1 cellular context compared by ENCODE assay signal in genomic region chr19:3340340-3340739, GRCh38.
TF ChIP-seq lines count a peak whose summit lies in the region.

No MANE protein-coding gene starts in this region.

TF ChIP-seq in IMR-90, 13 proteins besides CTCF, POLR2A, EP300 and RAD21:
- no peak for TF ChIP-seq RCOR1 (IDR thresholded peaks at IDR 0.05; ENCODE audit: insufficient replicate concordance, low read length)
- no peak for TF ChIP-seq FOS (IDR thresholded peaks at IDR 0.05; ENCODE audit: low read depth, low read length)
- TF ChIP-seq RFX5 (IDR thresholded peaks at IDR 0.05; ENCODE audit: low read depth, low read length): no peak
- TF ChIP-seq MXI1 (IDR thresholded peaks at IDR 0.05; ENCODE audit: borderline replicate concordance, low read depth, low read length): no peak
- no peak for TF ChIP-seq SMC3 (IDR thresholded peaks at IDR 0.05; ENCODE audit: low read depth, low read length)
- TF ChIP-seq CHD1 (IDR thresholded peaks at IDR 0.05; ENCODE audit: low read depth, low read length): no peak
- TF ChIP-seq ELK1 (IDR thresholded peaks at IDR 0.05; ENCODE audit: borderline replicate concordance, low read depth, low read length): no peak
- no peak for TF ChIP-seq MAZ (IDR thresholded peaks at IDR 0.05; ENCODE audit: borderline replicate concordance, low read depth, low read length)
- no peak for TF ChIP-seq CEBPB (IDR thresholded peaks at IDR 0.05; ENCODE audit: low read depth, low read length)
- no peak for TF ChIP-seq MAFK (IDR thresholded peaks at IDR 0.05; ENCODE audit: low read depth, low read length)
- TF ChIP-seq USF2 (IDR thresholded peaks at IDR 0.05; ENCODE audit: low read depth, low read length): no peak
- TF ChIP-seq BHLHE40 (IDR thresholded peaks at IDR 0.05; ENCODE audit: low read depth, low read length): no peak
- no peak for TF ChIP-seq NFE2L2 (IDR thresholded peaks at IDR 0.05; ENCODE audit: low read depth, low read length)
